8 cellular contexts compared by ENCODE assay signal in genomic region chr13:45341799-45342584, GRCh38. TPM values are rescaled to one million over a fixed set of nuclear protein-coding genes. Genes with fewer than 3 reads are reported as not detected.
DNase-seq lines count a peak whose midpoint lies in the region; ATAC-seq and TF ChIP-seq lines count a peak whose summit lies in the region.

No MANE protein-coding gene starts in this region.

- H3K27me3 ChIP-seq in HUES48 (ENCODE audit: control insufficient read depth, insufficient read depth, low read length) = no peaks in the 10 kb centered on the region
- H3K27me3 ChIP-seq in ovary = no peaks in the 10 kb centered on the region

- peaks cover 36% of the 10 kb centered on the region for H3K4me1 Mint-ChIP-seq in activated CD4-positive, alpha-beta memory T cell treated with anti-CD3 and anti-CD28 coated beads for 36 hours (ENCODE audit: low read depth)

- peak overlapping the region; percentile 92 for H3K4me3 ChIP-seq in AG10803 (ENCODE audit: low read length)
- peak overlapping the region; percentile 79 for H3K4me3 ChIP-seq in HUES48 (ENCODE audit: low read depth, low read length)
- H3K4me3 ChIP-seq in ovary = peak overlapping the region; percentile 74

- WGBS in ovary, 3 donors = 17 to 19% (median 17%) methylated on average over 18 of the region's 18 CpGs

- CTCF ChIA-PET in activated CD4-positive, alpha-beta memory T cell treated with anti-CD3 and anti-CD28 coated beads for 36 hours (lab: Charles Lee) = interaction anchor here (1.1 to 2.5 kb wide), 6 partner anchors 8 to 76 kb away, joined by 3 to 10 read pairs (median 4); partner anchors contain the start of gene SLC25A30

- H3K27ac Mint-ChIP-seq in activated CD4-positive, alpha-beta memory T cell treated with anti-CD3 and anti-CD28 coated beads for 36 hours = peak overlapping the region; percentile 99

- no peak for TF ChIP-seq EP300 in ovary (IDR thresholded peaks at IDR 0.05)

- POLR2A ChIA-PET in activated CD4-positive, alpha-beta memory T cell treated with anti-CD3 and anti-CD28 coated beads for 36 hours (lab: Charles Lee) = interaction anchor here (0.6 to 3.9 kb wide), 9 partner anchors 10 to 354 kb away, joined by 3 to 31 read pairs (median 11); partner anchors contain the start of genes COG3 and SLC25A30

- ATAC-seq in HG03439 (IDR thresholded peaks at IDR 0.05; ENCODE audit: unreplicated experiment) (no peak), HG02885 (IDR thresholded peaks at IDR 0.05; ENCODE audit: poor library complexity, unreplicated experiment) (no peak)

- TF ChIP-seq CTCF in AG10803 (conservative IDR thresholded peaks at IDR 0.05; ENCODE audit: low read length) (no peak), ovary (IDR thresholded peaks at IDR 0.05) (no peak)

- peak overlapping the region; percentile 94 for H3K4me3 Mint-ChIP-seq in activated CD4-positive, alpha-beta memory T cell treated with anti-CD3 and anti-CD28 coated beads for 36 hours

- no peaks in the 10 kb centered on the region for H3K9me3 ChIP-seq in HUES48 (ENCODE audit: control insufficient read depth, insufficient read depth, low read length)
- no peaks in the 10 kb centered on the region for H3K9me3 ChIP-seq in ovary

- peak overlapping the region; percentile 77 for H3K9ac ChIP-seq in HUES48 (ENCODE audit: low read depth, low read length)

- DNase-seq in AG10803 (ENCODE audit: low read depth) (peak; percentile 82), foreskin melanocyte (peak; percentile 37), ovary (peak in 2 of 5 donors; percentile 40 to 50), retina (no peak)
- DNase-seq in activated CD4-positive, alpha-beta memory T cell treated with anti-CD3 and anti-CD28 coated beads for 36 hours = no peak

- no peaks in the 10 kb centered on the region for H3K27me3 Mint-ChIP-seq in activated CD4-positive, alpha-beta memory T cell treated with anti-CD3 and anti-CD28 coated beads for 36 hours

- TF ChIP-seq POLR2A in ovary (IDR thresholded peaks at IDR 0.05) = no peak

- H3K4me1 ChIP-seq in HUES48 (ENCODE audit: control insufficient read depth, insufficient read depth, low read length) (peaks cover 7% of the 10 kb centered on the region; the same call in 1 of the 2 replicates), ovary (ENCODE audit: insufficient read depth) (peaks cover 3% of the 10 kb centered on the region)

- intact Hi-C loops in activated CD4-positive, alpha-beta memory T cell treated with anti-CD3 and anti-CD28 coated beads for 36 hours (cut with micrococcal nuclease) = loop anchor here (1.0 to 5.0 kb wide), 8 partner anchors 25 to 840 kb away; partner anchors contain the start of genes COG3, GTF2F2 and LCP1
- intact Hi-C loops in ovary (cut with DNase I) = no loop called here

- H3K36me3 Mint-ChIP-seq in activated CD4-positive, alpha-beta memory T cell treated with anti-CD3 and anti-CD28 coated beads for 36 hours = peaks cover 54% of the 10 kb centered on the region

- H3K36me3 ChIP-seq in HUES48 (ENCODE audit: control insufficient read depth, insufficient read depth, low read length) = peaks cover 43% of the 10 kb centered on the region
- no peaks in the 10 kb centered on the region for H3K36me3 ChIP-seq in ovary

- H3K27ac ChIP-seq in HUES48 (ENCODE audit: low read depth, low read length) = peak overlapping the region; percentile 98
- peak overlapping the region; percentile 99 to 100 for H3K27ac ChIP-seq in ovary

- H3K9me3 Mint-ChIP-seq in activated CD4-positive, alpha-beta memory T cell treated with anti-CD3 and anti-CD28 coated beads for 36 hours = no peaks in the 10 kb centered on the region

RNA-seq across cellular contexts. Expression of gene TPT1, which starts 1.0 kb away (rescaled TPM):
- 1,000 to 10,000 TPM; 3,227 to 3,264 TPM for total RNA-seq in activated CD4-positive, alpha-beta memory T cell treated with anti-CD3 and anti-CD28 coated beads for 36 hours
- 1,000 to 10,000 TPM; 4,694 to 8,633 (median 7,041) TPM for total RNA-seq in ovary
- polyA plus RNA-seq in ovary = over 10,000 TPM; 11,087 to 14,373 TPM

Comparison
In these comparisons a context has a peak if more than half of its experiments do, and no peak if none do; other contexts are left out.
1. DNase-seq: peak in AG10803 (single experiment) and foreskin melanocyte (single experiment); none in activated CD4-positive, alpha-beta memory T cell treated with anti-CD3 and anti-CD28 coated beads for 36 hours (single experiment) and retina (single experiment).
2. Peak in every context shown above with its lines, with median percentiles within 50 percentile points of each other: H3K4me3 ChIP-seq.